Comparison of ENCODE assay signal across 14 cellular contexts in genomic region chr5:178642351-178642909, GRCh38. TPM values are rescaled to one million over a fixed set of nuclear protein-coding genes. Genes with fewer than 3 reads are reported as not detected.
DNase-seq lines count a peak whose midpoint lies in the region; ATAC-seq and TF ChIP-seq lines count a peak whose summit lies in the region.
"Had no signal": no experiment of that assay in that cellular context is flagged by ENCODE, and none has a peak within 500 bp of the region (broad histone marks: within the 10 kb centered on the region; RNA-seq: fewer than 3 reads in every experiment).

No MANE protein-coding gene starts in this region.

- H3K27me3 ChIP-seq in SJSA1 (replicated peaks) (no peaks in the 10 kb centered on the region), upper lobe of right lung (no peaks in the 10 kb centered on the region)
- H3K27me3 ChIP-seq: colonic mucosa had no signal

- H3K9me3 ChIP-seq in SJSA1 (replicated peaks) (peaks cover 28% of the 10 kb centered on the region), upper lobe of right lung (no peaks in the 10 kb centered on the region)
- H3K9me3 ChIP-seq: colonic mucosa had no signal

- H3K36me3 ChIP-seq in SJSA1, result no peaks in the 10 kb centered on the region
- H3K36me3 ChIP-seq in upper lobe of right lung, result no peaks in the 10 kb centered on the region
- H3K36me3 ChIP-seq: colonic mucosa had no signal

- ATAC-seq in upper lobe of right lung, result peak; percentile 56
- no peak for ATAC-seq in GM21786 (IDR thresholded peaks at IDR 0.05; ENCODE audit: unreplicated experiment)
- ATAC-seq: natural killer cell had no signal

- H3K4me3 ChIP-seq in SJSA1, result no peak overlapping the region
- no peak overlapping the region for H3K4me3 ChIP-seq in upper lobe of right lung
- H3K4me3 ChIP-seq: colonic mucosa had no signal

- no peak for TF ChIP-seq CTCF in upper lobe of right lung (IDR thresholded peaks at IDR 0.05)

- H3K4me1 ChIP-seq in SJSA1 (replicated peaks), result peaks cover 18% of the 10 kb centered on the region
- no peaks in the 10 kb centered on the region for H3K4me1 ChIP-seq in upper lobe of right lung
- H3K4me1 ChIP-seq: colonic mucosa had no signal

- no peak overlapping the region; the same call in 1 of the 2 replicates for H3K27ac ChIP-seq in SJSA1
- no peak overlapping the region for H3K27ac ChIP-seq in upper lobe of right lung
- H3K27ac ChIP-seq: colonic mucosa, KMS-11 had no signal

- intact Hi-C loops in upper lobe of right lung (cut with DNase I) (no loop called here), cardiac septum (cut with DNase I) (no loop called here)

- DNase-seq in NCI-H146 (lab: John Stamatoyannopoulos, UW) (peak; percentile 15), NCI-H146 treated with DMSO at 0.1 percent for 48 hours (lab: John Stamatoyannopoulos, UW; ENCODE audit: unreplicated experiment) (no peak), SJSA1 (ENCODE audit: low read depth in 1 of 2, low spot score in 2 of 2) (peak; percentile 66 to 83), fibroblast of gingiva (ENCODE audit: low read depth) (peak; percentile 85), upper lobe of right lung (no peak), cardiac septum (ENCODE audit: low spot score) (no peak)
- DNase-seq in activated CD4-positive, alpha-beta T cell treated with anti-CD3 and anti-CD28 coated beads for 1 hour, result no peak
- DNase-seq: colonic mucosa; natural killer cell; NCI-H524 treated with DMSO at 0.1 percent for 48 hours; stimulated activated CD4-positive, alpha-beta T cell treated with anti-CD3 and anti-CD28 coated beads, Interleukin-2, amount 100 ng/mL, for 24 hours; substantia nigra had no signal

RNA-seq across cellular contexts. Expression of gene CLK4, which starts 15.6 kb away (rescaled TPM):
- total RNA-seq in SJSA1 (2014; rRNA removed; shearing (Covaris generic)), result 13.0 and 19.3 TPM in 2 replicates
- 35.4 TPM for total RNA-seq in upper lobe of right lung
- total RNA-seq in cardiac septum, result 22.1 TPM

RNA-seq across cellular contexts. Expression of gene COL23A1, which starts 52.2 kb away (rescaled TPM):
- total RNA-seq in SJSA1 (2014; rRNA removed; shearing (Covaris generic)), result not detected in 2 replicates
- total RNA-seq in upper lobe of right lung (2.0 TPM), cardiac septum (16.5 TPM)

Comparison
In these comparisons a context has a peak if more than half of its experiments do, and no peak if none do; other contexts are left out.
1. DNase-seq: peak in NCI-H146 (single experiment), SJSA1 (2 of 2) and fibroblast of gingiva (single experiment); none in NCI-H146 treated with DMSO at 0.1 percent for 48 hours (single experiment), upper lobe of right lung (single experiment), activated CD4-positive, alpha-beta T cell treated with anti-CD3 and anti-CD28 coated beads for 1 hour (single experiment) and cardiac septum (single experiment).